1 cellular context compared by ENCODE assay signal in the genomic region with DNA sequence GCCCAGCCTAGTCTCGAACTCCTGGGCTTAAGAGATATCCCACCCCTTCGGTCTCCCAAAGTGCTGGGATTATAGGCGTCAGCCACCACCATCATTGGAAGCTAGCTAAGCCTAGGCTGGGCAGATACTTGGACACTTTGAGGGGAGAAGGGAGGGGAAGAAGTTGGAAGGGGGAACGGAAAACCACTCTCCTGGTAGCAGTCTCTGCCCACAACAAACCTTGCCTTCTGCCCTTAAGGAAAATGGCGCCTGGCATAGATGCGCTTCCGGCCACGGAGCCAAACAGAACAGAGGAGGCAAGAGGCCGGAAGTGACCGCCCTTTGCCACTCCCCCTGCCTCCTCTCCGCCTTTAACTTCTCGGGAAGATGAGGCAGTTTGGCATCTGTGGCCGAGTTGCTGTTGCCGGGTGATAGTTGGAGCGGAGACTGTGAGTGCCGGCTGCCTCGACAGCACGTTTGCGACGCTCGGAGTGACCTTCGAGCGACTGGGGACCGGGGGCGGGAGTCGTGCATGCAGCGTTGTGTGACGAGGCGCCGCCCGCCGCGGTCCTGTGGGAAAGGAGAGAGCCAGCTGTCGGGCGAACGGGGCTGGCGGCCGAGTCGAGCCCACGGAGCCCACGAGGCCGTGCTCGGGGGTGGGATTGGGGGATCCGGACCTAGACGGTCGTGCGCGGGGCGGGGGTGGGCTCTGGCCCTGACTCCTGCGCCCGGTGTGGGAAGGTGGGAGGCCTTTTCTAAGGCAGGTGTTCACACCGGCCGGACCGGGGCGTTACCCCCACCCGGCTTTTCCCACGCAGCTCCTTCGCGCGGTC.
TF ChIP-seq lines count a peak whose summit lies in the region.

A gene (plus strand): TSS at position 327 of the 812 bp plus-strand sequence. CDS start 1,143 bp downstream, outside the sequence.

TF ChIP-seq in K562, 482 proteins besides CTCF, POLR2A, EP300 and RAD21 (continued from another document and continues in another):
- TF ChIP-seq, protein P1, sequence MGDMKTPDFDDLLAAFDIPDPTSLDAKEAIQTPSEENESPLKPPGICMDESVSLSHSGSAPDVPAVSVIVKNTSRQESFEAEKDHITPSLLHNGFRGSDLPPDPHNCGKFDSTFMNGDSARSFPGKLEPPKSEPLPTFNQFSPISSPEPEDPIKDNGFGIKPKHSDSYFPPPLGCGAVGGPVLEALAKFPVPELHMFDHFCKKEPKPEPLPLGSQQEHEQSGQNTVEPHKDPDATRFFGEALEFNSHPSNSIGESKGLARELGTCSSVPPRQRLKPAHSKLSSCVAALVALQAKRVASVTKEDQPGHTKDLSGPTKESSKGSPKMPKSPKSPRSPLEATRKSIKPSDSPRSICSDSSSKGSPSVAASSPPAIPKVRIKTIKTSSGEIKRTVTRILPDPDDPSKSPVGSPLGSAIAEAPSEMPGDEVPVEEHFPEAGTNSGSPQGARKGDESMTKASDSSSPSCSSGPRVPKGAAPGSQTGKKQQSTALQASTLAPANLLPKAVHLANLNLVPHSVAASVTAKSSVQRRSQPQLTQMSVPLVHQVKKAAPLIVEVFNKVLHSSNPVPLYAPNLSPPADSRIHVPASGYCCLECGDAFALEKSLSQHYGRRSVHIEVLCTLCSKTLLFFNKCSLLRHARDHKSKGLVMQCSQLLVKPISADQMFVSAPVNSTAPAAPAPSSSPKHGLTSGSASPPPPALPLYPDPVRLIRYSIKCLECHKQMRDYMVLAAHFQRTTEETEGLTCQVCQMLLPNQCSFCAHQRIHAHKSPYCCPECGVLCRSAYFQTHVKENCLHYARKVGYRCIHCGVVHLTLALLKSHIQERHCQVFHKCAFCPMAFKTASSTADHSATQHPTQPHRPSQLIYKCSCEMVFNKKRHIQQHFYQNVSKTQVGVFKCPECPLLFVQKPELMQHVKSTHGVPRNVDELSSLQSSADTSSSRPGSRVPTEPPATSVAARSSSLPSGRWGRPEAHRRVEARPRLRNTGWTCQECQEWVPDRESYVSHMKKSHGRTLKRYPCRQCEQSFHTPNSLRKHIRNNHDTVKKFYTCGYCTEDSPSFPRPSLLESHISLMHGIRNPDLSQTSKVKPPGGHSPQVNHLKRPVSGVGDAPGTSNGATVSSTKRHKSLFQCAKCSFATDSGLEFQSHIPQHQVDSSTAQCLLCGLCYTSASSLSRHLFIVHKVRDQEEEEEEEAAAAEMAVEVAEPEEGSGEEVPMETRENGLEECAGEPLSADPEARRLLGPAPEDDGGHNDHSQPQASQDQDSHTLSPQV (IDR thresholded peaks at IDR 0.05): no peak
- TF ChIP-seq, protein P2, sequence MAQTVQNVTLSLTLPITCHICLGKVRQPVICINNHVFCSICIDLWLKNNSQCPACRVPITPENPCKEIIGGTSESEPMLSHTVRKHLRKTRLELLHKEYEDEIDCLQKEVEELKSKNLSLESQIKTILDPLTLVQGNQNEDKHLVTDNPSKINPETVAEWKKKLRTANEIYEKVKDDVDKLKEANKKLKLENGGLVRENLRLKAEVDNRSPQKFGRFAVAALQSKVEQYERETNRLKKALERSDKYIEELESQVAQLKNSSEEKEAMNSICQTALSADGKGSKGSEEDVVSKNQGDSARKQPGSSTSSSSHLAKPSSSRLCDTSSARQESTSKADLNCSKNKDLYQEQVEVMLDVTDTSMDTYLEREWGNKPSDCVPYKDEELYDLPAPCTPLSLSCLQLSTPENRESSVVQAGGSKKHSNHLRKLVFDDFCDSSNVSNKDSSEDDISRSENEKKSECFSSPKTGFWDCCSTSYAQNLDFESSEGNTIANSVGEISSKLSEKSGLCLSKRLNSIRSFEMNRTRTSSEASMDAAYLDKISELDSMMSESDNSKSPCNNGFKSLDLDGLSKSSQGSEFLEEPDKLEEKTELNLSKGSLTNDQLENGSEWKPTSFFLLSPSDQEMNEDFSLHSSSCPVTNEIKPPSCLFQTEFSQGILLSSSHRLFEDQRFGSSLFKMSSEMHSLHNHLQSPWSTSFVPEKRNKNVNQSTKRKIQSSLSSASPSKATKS (CRISPR knock-in tag; IDR thresholded peaks at IDR 0.05): no peak
- TF ChIP-seq ZFX (CRISPR knock-in tag; IDR thresholded peaks at IDR 0.05): peak; percentile 72
- TF ChIP-seq ASH1L (IDR thresholded peaks at IDR 0.05; ENCODE audit: borderline replicate concordance, low read depth, partially characterized antibody): no peak
- TF ChIP-seq, protein P3, sequence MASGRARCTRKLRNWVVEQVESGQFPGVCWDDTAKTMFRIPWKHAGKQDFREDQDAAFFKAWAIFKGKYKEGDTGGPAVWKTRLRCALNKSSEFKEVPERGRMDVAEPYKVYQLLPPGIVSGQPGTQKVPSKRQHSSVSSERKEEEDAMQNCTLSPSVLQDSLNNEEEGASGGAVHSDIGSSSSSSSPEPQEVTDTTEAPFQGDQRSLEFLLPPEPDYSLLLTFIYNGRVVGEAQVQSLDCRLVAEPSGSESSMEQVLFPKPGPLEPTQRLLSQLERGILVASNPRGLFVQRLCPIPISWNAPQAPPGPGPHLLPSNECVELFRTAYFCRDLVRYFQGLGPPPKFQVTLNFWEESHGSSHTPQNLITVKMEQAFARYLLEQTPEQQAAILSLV (tag; IDR thresholded peaks at IDR 0.05): no peak
- TF ChIP-seq, protein P4, sequence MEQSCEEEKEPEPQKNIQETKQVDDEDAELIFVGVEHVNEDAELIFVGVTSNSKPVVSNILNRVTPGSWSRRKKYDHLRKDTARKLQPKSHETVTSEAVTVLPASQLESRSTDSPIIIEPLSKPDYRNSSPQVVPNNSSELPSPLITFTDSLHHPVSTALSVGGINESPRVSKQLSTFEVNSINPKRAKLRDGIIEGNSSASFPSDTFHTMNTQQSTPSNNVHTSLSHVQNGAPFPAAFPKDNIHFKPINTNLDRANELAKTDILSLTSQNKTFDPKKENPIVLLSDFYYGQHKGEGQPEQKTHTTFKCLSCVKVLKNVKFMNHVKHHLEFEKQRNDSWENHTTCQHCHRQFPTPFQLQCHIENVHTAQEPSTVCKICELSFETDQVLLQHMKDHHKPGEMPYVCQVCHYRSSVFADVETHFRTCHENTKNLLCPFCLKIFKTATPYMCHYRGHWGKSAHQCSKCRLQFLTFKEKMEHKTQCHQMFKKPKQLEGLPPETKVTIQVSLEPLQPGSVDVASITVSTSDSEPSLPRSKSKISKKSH (CRISPR knock-in tag; IDR thresholded peaks at IDR 0.05): no peak
- TF ChIP-seq ZNF124 (CRISPR knock-in tag; IDR thresholded peaks at IDR 0.05): no peak
- no peak for TF ChIP-seq BRCA1 (IDR thresholded peaks at IDR 0.05)
- TF ChIP-seq BRCA1 (CRISPR knock-in tag; IDR thresholded peaks at IDR 0.05): 0 out of 2 replicates have a peak, but pooled peaks have one; percentile 46
- TF ChIP-seq EGR1 (conservative IDR thresholded peaks at IDR 0.05): peak; percentile 83
- TF ChIP-seq, protein P5, sequence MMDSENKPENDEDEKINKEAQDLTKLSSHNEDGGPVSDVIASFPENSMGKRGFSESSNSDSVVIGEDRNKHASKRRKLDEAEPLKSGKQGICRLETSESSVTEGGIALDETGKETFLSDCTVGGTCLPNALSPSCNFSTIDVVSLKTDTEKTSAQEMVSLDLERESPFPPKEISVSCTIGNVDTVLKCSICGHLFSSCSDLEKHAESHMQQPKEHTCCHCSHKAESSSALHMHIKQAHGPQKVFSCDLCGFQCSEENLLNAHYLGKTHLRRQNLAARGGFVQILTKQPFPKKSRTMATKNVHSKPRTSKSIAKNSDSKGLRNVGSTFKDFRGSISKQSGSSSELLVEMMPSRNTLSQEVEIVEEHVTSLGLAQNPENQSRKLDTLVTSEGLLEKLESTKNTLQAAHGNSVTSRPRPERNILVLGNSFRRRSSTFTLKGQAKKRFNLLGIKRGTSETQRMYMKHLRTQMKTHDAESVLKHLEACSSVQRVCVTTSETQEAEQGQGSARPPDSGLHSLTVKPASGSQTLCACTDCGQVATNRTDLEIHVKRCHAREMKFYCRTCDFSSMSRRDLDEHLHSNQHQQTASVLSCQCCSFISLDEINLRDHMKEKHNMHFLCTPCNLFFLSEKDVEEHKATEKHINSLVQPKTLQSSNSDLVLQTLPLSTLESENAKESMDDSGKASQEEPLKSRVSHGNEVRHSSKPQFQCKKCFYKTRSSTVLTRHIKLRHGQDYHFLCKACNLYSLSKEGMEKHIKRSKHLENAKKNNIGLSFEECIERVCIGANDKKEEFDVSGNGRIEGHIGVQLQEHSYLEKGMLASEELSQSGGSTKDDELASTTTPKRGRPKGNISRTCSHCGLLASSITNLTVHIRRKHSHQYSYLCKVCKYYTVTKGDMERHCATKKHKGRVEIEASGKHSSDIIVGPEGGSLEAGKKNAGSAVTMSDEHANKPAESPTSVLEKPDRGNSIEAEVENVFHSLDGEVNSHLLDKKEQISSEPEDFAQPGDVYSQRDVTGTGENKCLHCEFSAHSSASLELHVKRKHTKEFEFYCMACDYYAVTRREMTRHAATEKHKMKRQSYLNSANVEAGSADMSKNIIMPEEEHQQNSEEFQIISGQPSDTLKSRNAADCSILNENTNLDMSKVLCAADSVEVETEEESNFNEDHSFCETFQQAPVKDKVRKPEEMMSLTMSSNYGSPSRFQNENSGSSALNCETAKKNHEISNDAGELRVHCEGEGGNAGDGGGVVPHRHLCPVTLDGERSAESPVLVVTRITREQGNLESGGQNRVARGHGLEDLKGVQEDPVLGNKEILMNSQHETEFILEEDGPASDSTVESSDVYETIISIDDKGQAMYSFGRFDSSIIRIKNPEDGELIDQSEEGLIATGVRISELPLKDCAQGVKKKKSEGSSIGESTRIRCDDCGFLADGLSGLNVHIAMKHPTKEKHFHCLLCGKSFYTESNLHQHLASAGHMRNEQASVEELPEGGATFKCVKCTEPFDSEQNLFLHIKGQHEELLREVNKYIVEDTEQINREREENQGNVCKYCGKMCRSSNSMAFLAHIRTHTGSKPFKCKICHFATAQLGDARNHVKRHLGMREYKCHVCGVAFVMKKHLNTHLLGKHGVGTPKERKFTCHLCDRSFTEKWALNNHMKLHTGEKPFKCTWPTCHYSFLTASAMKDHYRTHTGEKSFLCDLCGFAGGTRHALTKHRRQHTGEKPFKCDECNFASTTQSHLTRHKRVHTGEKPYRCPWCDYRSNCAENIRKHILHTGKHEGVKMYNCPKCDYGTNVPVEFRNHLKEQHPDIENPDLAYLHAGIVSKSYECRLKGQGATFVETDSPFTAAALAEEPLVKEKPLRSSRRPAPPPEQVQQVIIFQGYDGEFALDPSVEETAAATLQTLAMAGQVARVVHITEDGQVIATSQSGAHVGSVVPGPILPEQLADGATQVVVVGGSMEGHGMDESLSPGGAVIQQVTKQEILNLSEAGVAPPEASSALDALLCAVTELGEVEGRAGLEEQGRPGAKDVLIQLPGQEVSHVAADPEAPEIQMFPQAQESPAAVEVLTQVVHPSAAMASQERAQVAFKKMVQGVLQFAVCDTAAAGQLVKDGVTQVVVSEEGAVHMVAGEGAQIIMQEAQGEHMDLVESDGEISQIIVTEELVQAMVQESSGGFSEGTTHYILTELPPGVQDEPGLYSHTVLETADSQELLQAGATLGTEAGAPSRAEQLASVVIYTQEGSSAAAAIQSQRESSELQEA (IDR thresholded peaks at IDR 0.05; ENCODE audit: low read depth): no peak
- TF ChIP-seq MBD2 (IDR thresholded peaks at IDR 0.05; ENCODE audit: borderline replicate concordance, low read depth): peak; percentile 28
- TF ChIP-seq U2AF1 (optimal IDR thresholded peaks at IDR 0.05; ENCODE audit: low read depth, low read length): no peak
- TF ChIP-seq, protein P6, sequence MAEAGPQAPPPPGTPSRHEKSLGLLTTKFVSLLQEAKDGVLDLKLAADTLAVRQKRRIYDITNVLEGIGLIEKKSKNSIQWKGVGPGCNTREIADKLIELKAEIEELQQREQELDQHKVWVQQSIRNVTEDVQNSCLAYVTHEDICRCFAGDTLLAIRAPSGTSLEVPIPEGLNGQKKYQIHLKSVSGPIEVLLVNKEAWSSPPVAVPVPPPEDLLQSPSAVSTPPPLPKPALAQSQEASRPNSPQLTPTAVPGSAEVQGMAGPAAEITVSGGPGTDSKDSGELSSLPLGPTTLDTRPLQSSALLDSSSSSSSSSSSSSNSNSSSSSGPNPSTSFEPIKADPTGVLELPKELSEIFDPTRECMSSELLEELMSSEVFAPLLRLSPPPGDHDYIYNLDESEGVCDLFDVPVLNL (CRISPR knock-in tag; IDR thresholded peaks at IDR 0.05; ENCODE audit: low read depth): no peak
- no peak for TF ChIP-seq ZNF507 (tag; conservative IDR thresholded peaks at IDR 0.05)
- TF ChIP-seq MTF1 (CRISPR knock-in tag; IDR thresholded peaks at IDR 0.05; ENCODE audit: borderline replicate concordance): no peak
- TF ChIP-seq ZNF224 (CRISPR knock-in tag; IDR thresholded peaks at IDR 0.05): no peak
- TF ChIP-seq NFIC (IDR thresholded peaks at IDR 0.05): peak; percentile 32; the same call in 1 of the 2 replicates
- TF ChIP-seq, protein P7, sequence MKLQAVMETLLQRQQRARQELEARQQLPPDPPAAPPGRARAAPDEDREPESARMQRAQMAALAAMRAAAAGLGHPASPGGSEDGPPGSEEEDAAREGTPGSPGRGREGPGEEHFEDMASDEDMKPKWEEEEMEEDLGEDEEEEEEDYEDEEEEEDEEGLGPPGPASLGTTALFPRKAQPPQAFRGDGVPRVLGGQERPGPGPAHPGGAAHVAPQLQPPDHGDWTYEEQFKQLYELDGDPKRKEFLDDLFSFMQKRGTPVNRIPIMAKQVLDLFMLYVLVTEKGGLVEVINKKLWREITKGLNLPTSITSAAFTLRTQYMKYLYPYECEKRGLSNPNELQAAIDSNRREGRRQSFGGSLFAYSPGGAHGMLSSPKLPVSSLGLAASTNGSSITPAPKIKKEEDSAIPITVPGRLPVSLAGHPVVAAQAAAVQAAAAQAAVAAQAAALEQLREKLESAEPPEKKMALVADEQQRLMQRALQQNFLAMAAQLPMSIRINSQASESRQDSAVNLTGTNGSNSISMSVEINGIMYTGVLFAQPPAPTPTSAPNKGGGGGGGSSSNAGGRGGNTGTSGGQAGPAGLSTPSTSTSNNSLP (IDR thresholded peaks at IDR 0.05; ENCODE audit: borderline replicate concordance, low read depth, low read length): no peak
- TF ChIP-seq ZNF143 (CRISPR knock-in tag; IDR thresholded peaks at IDR 0.05): 0 out of 2 replicates have a peak, but pooled peaks have one; percentile 24
- TF ChIP-seq NRF1 (conservative IDR thresholded peaks at IDR 0.05 in 1 of 2, IDR thresholded peaks at IDR 0.05 in 1 of 2): peak in 1 of 2 experiments; percentile 45; a peak in 2 of 4 replicates
- TF ChIP-seq NFE2L1 (tag; IDR thresholded peaks at IDR 0.05; ENCODE audit: borderline replicate concordance, low read depth): no peak
- no peak for TF ChIP-seq FIP1L1 (IDR thresholded peaks at IDR 0.05; ENCODE audit: low read depth, low read length, poor library complexity, severe bottlenecking)
- no peak for TF ChIP-seq FUS (optimal IDR thresholded peaks at IDR 0.05; ENCODE audit: low read depth, low read length)
- no peak for TF ChIP-seq PPARD (CRISPR knock-in tag; IDR thresholded peaks at IDR 0.05)
- TF ChIP-seq PURB (CRISPR knock-in tag; IDR thresholded peaks at IDR 0.05; ENCODE audit: low read depth): no peak
- TF ChIP-seq, protein P8, sequence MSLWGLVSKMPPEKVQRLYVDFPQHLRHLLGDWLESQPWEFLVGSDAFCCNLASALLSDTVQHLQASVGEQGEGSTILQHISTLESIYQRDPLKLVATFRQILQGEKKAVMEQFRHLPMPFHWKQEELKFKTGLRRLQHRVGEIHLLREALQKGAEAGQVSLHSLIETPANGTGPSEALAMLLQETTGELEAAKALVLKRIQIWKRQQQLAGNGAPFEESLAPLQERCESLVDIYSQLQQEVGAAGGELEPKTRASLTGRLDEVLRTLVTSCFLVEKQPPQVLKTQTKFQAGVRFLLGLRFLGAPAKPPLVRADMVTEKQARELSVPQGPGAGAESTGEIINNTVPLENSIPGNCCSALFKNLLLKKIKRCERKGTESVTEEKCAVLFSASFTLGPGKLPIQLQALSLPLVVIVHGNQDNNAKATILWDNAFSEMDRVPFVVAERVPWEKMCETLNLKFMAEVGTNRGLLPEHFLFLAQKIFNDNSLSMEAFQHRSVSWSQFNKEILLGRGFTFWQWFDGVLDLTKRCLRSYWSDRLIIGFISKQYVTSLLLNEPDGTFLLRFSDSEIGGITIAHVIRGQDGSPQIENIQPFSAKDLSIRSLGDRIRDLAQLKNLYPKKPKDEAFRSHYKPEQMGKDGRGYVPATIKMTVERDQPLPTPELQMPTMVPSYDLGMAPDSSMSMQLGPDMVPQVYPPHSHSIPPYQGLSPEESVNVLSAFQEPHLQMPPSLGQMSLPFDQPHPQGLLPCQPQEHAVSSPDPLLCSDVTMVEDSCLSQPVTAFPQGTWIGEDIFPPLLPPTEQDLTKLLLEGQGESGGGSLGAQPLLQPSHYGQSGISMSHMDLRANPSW (CRISPR knock-in tag; IDR thresholded peaks at IDR 0.05): 0 out of 2 replicates have a peak, but pooled peaks have one; percentile 45
- TF ChIP-seq FOXJ2 (tag; IDR thresholded peaks at IDR 0.05): no peak
